In the genomic region with DNA sequence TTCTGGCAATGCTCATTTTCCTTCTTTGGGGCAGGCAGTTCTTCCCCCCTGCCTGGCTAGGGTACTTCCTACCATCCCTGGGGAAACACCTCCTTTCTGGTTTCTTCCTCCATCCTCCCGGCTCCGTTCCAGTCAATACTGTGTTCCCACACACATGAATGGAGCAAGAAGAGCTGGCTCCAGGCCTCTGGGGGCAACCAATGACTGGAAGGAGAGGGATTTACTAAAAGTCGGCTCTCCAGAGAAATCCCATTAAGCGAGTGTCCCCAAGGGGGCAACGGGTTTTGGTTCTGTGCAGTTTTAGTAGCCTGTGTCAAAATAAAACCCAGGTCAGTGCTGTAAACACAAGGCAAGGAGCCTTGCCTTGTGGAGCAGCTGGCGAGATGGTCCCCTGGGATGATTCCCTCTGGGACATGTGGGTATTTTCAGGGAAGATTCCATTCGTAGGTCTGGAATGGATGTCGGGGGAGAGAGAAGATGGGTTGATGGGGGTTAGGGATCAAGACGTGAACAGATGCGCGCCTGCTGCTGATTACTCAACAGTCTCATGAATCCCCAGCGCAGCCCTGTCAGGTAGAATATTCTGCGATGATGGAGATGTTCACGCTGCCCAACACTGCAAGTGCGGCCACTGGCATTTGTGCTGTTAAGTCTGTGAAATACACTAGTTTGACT, we compare ENCODE assay signal across 27 cellular contexts. TPM values are rescaled to one million over a fixed set of nuclear protein-coding genes. Genes with fewer than 3 reads are reported as not detected.
DNase-seq lines count a peak whose midpoint lies in the region; ATAC-seq and TF ChIP-seq lines count a peak whose summit lies in the region.
"Had no signal": no experiment of that assay in that cellular context is flagged by ENCODE, and none has a peak within 500 bp of the region (broad histone marks: within the 10 kb centered on the region; RNA-seq: fewer than 3 reads in every experiment).

No MANE protein-coding gene starts in this region.

- no peak for TF ChIP-seq CTCF in lung (IDR thresholded peaks at IDR 0.05; ENCODE audit: control extremely low read depth, extremely low read depth)
- no peak for TF ChIP-seq CTCF in foreskin keratinocyte (conservative IDR thresholded peaks at IDR 0.05)
- no peak for TF ChIP-seq CTCF in WTC11 (IDR thresholded peaks at IDR 0.05)

- H3K36me3 ChIP-seq in SJCRH30 (no peaks in the 10 kb centered on the region), lung (ENCODE audit: control insufficient read depth in 2 of 2, insufficient read depth in 2 of 2, low read length in 2 of 2) (no peaks in the 10 kb centered on the region)

- POLR2A ChIA-PET in WTC11 (lab: Charles Lee) = no interaction called here

- H3K4me1 ChIP-seq in SJCRH30 (no peaks in the 10 kb centered on the region), lung (ENCODE audit: control insufficient read depth in 2 of 2, insufficient read depth in 2 of 2, low read length in 2 of 2) (peaks cover 0 to 5% of the 10 kb centered on the region in 2 donors), foreskin keratinocyte (no peaks in the 10 kb centered on the region)

- CTCF ChIA-PET in WTC11 (lab: Charles Lee) = interaction anchor here (1.1 kb wide), 1 partner anchor 250 kb away, joined by 3 read pairs; no protein-coding TSS in a partner anchor

- H3K27me3 Mint-ChIP-seq in WTC11 (ENCODE audit: low read depth) = no peaks in the 10 kb centered on the region

- H3K36me3 Mint-ChIP-seq in WTC11 = no peaks in the 10 kb centered on the region
- H3K36me3 Mint-ChIP-seq: CD8-positive, alpha-beta memory T cell; natural killer cell treated with Interleukin-12 subunit alpha and Interleukin-12 subunit beta and Interleukin-15 and Interleukin-18, amount 100 ng/mL, for 72 hours had no signal

- ATAC-seq in lung (ENCODE audit: insufficient read depth, low FRiP score) (no peak), foreskin keratinocyte (no peak), GM21447 (IDR thresholded peaks at IDR 0.05; ENCODE audit: unreplicated experiment) (no peak), WTC11 (no peak)
- ATAC-seq: activated naive CD4-positive, alpha-beta T cell treated with anti-CD3 and anti-CD28 coated beads, Interleukin-2, amount 50 U/mL, for 72 hours; left cardiac atrium; natural killer cell treated with Interleukin-12 subunit alpha and Interleukin-12 subunit beta and Interleukin-15 and Interleukin-18, amount 100 ng/mL, for 72 hours; SK-N-SH treated with all-trans-retinoic acid at 6 μM for 48 hours; stimulated activated naive B cell treated with anti-CD40 and anti-IgM and Interleukin-4, amounts not matched to agents 10 μg/mL and 1 μg/mL and 100 μg/mL, for 72 hours had no signal

- no peak overlapping the region for H3K4me3 Mint-ChIP-seq in WTC11
- H3K4me3 Mint-ChIP-seq: CD8-positive, alpha-beta memory T cell; natural killer cell treated with Interleukin-12 subunit alpha and Interleukin-12 subunit beta and Interleukin-15 and Interleukin-18, amount 100 ng/mL, for 72 hours; stimulated activated naive B cell treated with anti-CD40 and anti-IgM and Interleukin-4, amounts not matched to agents 10 μg/mL and 1 μg/mL and 100 μg/mL, for 72 hours had no signal

- no peak overlapping the region for H3K27ac Mint-ChIP-seq in WTC11
- H3K27ac Mint-ChIP-seq: activated naive CD4-positive, alpha-beta T cell treated with anti-CD3 and anti-CD28 coated beads, Interleukin-2, amount 50 U/mL, for 72 hours; CD8-positive, alpha-beta memory T cell; stimulated activated naive B cell treated with anti-CD40 and anti-IgM and Interleukin-4, amounts not matched to agents 10 μg/mL and 1 μg/mL and 100 μg/mL, for 72 hours had no signal

- 92 to 94% methylated on average over 15 of the region's 15 CpGs for WGBS in lung, 2 donors

- H3K4me3 ChIP-seq in SJCRH30 (no peak overlapping the region), lung (no peak overlapping the region)

- no peak overlapping the region for H3K27ac ChIP-seq in SJCRH30
- no peak overlapping the region for H3K27ac ChIP-seq in lung (ENCODE audit: low read depth in 1 of 2, low read length in 1 of 2)
- no peak overlapping the region for H3K27ac ChIP-seq in foreskin keratinocyte

- H3K9me3 ChIP-seq in SJCRH30 (replicated peaks) = no peaks in the 10 kb centered on the region
- no peaks in the 10 kb centered on the region for H3K9me3 ChIP-seq in lung (ENCODE audit: control insufficient read depth in 2 of 2, insufficient read depth in 1 of 2, low read length in 1 of 2)

- H3K27me3 ChIP-seq in SJCRH30 = no peaks in the 10 kb centered on the region
- no peaks in the 10 kb centered on the region for H3K27me3 ChIP-seq in lung (ENCODE audit: control insufficient read depth, insufficient read depth)
- no peaks in the 10 kb centered on the region for H3K27me3 ChIP-seq in foreskin keratinocyte

- peaks cover 11% of the 10 kb centered on the region for H3K4me1 Mint-ChIP-seq in WTC11

- DNase-seq in activated effector memory CD4-positive, alpha-beta T cell treated with anti-CD3 and anti-CD28 coated beads, Interleukin-2, amount 50 U/mL, for 16 hours = peak; percentile 39
- DNase-seq in activated effector memory CD4-positive, alpha-beta T cell treated with Interleukin-2 at 50 U/mL for 16 hours = no peak
- DNase-seq in SJCRH30 (peak; percentile 41 to 43), lung (ENCODE audit: low spot score) (peak; percentile 26), foreskin keratinocyte (no peak), OCI-M2 (lab: John Stamatoyannopoulos, UW; ENCODE audit: unreplicated experiment) (no peak), WTC11 (ENCODE audit: low spot score) (no peak)
- DNase-seq: activated CD4-positive, alpha-beta T cell treated with anti-CD3 and anti-CD28 coated beads, Interleukin-2, amount 50 U/mL, for 48 hours; activated CD4-positive, CD25-positive, alpha-beta regulatory T cell treated with anti-CD3 and anti-CD28 coated beads, Interleukin-2, amount 50 U/mL, for 72 hours; CD8-positive, alpha-beta memory T cell; hypothalamus; Kasumi-1; left cardiac atrium; mammary epithelial cell; NCI-H1417 treated with DMSO at 0.1 percent for 48 hours; NCI-H2081 treated with DMSO at 0.1 percent for 48 hours; NCI-H446; OCI-M1; small intestine; stimulated activated naive B cell treated with anti-CD40 and anti-IgM and Interleukin-4, amounts not matched to agents 10 μg/mL and 1 μg/mL and 100 μg/mL, for 72 hours; substantia nigra; T-helper 2 cell; trophoblast cell had no signal

- H3K9me3 Mint-ChIP-seq in WTC11 = no peaks in the 10 kb centered on the region
- H3K9me3 Mint-ChIP-seq: activated naive CD4-positive, alpha-beta T cell treated with anti-CD3 and anti-CD28 coated beads, Interleukin-2, amount 50 U/mL, for 72 hours; CD8-positive, alpha-beta memory T cell; natural killer cell treated with Interleukin-12 subunit alpha and Interleukin-12 subunit beta and Interleukin-15 and Interleukin-18, amount 100 ng/mL, for 72 hours; stimulated activated naive B cell treated with anti-CD40 and anti-IgM and Interleukin-4, amounts not matched to agents 10 μg/mL and 1 μg/mL and 100 μg/mL, for 72 hours had no signal

TF ChIP-seq in WTC11, 78 proteins besides CTCF, POLR2A, EP300 and RAD21:
- no peak for TF ChIP-seq CDX4 (CRISPR knock-in tag; IDR thresholded peaks at IDR 0.05; ENCODE audit: borderline replicate concordance)
- TF ChIP-seq CREB1 (CRISPR knock-in tag; IDR thresholded peaks at IDR 0.05) = no peak
- TF ChIP-seq, protein P1, sequence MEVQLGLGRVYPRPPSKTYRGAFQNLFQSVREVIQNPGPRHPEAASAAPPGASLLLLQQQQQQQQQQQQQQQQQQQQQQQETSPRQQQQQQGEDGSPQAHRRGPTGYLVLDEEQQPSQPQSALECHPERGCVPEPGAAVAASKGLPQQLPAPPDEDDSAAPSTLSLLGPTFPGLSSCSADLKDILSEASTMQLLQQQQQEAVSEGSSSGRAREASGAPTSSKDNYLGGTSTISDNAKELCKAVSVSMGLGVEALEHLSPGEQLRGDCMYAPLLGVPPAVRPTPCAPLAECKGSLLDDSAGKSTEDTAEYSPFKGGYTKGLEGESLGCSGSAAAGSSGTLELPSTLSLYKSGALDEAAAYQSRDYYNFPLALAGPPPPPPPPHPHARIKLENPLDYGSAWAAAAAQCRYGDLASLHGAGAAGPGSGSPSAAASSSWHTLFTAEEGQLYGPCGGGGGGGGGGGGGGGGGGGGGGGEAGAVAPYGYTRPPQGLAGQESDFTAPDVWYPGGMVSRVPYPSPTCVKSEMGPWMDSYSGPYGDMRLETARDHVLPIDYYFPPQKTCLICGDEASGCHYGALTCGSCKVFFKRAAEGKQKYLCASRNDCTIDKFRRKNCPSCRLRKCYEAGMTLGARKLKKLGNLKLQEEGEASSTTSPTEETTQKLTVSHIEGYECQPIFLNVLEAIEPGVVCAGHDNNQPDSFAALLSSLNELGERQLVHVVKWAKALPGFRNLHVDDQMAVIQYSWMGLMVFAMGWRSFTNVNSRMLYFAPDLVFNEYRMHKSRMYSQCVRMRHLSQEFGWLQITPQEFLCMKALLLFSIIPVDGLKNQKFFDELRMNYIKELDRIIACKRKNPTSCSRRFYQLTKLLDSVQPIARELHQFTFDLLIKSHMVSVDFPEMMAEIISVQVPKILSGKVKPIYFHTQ (CRISPR knock-in tag; IDR thresholded peaks at IDR 0.05) = no peak
- TF ChIP-seq ZNF219 (CRISPR knock-in tag; IDR thresholded peaks at IDR 0.05; ENCODE audit: borderline replicate concordance) = no peak
- TF ChIP-seq MXD4 (CRISPR knock-in tag; IDR thresholded peaks at IDR 0.05; ENCODE audit: borderline replicate concordance) = no peak
- TF ChIP-seq FOXP1 (CRISPR knock-in tag; IDR thresholded peaks at IDR 0.05; ENCODE audit: borderline replicate concordance) = no peak

RNA-seq across cellular contexts. Expression of gene EMILIN2, which starts 32.0 kb away (rescaled TPM):
- total RNA-seq in SJCRH30 (2014; rRNA removed; shearing (Covaris generic)) = 0.06 and 0.28 TPM in 2 replicates
- total RNA-seq in lung = 10 to 100 TPM; 13.9 to 63.2 TPM
- 10 to 100 TPM; 13.5 to 58.0 TPM for polyA plus RNA-seq in lung
- 0.42 and 0.65 TPM in 2 replicates for total RNA-seq in foreskin keratinocyte
- polyA plus RNA-seq in foreskin keratinocyte = 0.55 and 0.82 TPM in 2 replicates
- 11.7 to 13.0 TPM (median 11.8 TPM) in 3 replicates for total RNA-seq in WTC11 (2021)

Comparison
In these comparisons a context has a peak if more than half of its experiments do, and no peak if none do; other contexts are left out.
1. DNase-seq: peak in activated effector memory CD4-positive, alpha-beta T cell treated with anti-CD3 and anti-CD28 coated beads, Interleukin-2, amount 50 U/mL, for 16 hours (single experiment), SJCRH30 (2 of 2) and lung (single experiment); none in activated effector memory CD4-positive, alpha-beta T cell treated with Interleukin-2 at 50 U/mL for 16 hours (single experiment), foreskin keratinocyte (0 of 2), OCI-M2 (single experiment) and WTC11 (single experiment).